8 cellular contexts compared by ENCODE assay signal in genomic region chr6:30061766-30062458, GRCh38. TPM values are rescaled to one million over a fixed set of nuclear protein-coding genes. Genes with fewer than 3 reads are reported as not detected.
A peak's percentile ranks its signal among the peaks of the same experiment; 100 is the strongest.
DNase-seq lines count a peak whose midpoint lies in the region; ATAC-seq, FAIRE-seq and TF ChIP-seq lines count a peak whose summit lies in the region.

No MANE protein-coding gene starts in this region.

- peak overlapping the region; percentile 20 for H2AFZ ChIP-seq in HepG2 (ENCODE audit: low read length)

- peaks cover 0 to 4% of the 10 kb centered on the region in 2 experiments; a peak in 1 of 5 replicates for H3K27me3 ChIP-seq in HepG2 (ENCODE audit: control insufficient read depth in 1 of 2, insufficient read depth in 2 of 2, low read length in 2 of 2)

- CTCF ChIA-PET in HepG2 (lab: Yijun Ruan, JAX; ENCODE audit: low intra/inter-chr PET ratio, low total read pairs): no interaction called here

- intact Hi-C loops in HepG2 (cut with micrococcal nuclease; ENCODE audit: unreplicated experiment): loop anchor here (1.0 to 2.0 kb wide), 2 partner anchors 41 to 109 kb away; no protein-coding TSS in a partner anchor

- TF ChIP-seq CTCF in HepG2 (CRISPR knock-in tag; IDR thresholded peaks at IDR 0.05): no peak

- H3K9ac ChIP-seq in HepG2 (ENCODE audit: insufficient read depth, low read depth, low read length): peak overlapping the region; percentile 90

- in situ Hi-C loops in HepG2 (cut with HindIII; ENCODE audit: extremely low pct_ligation_motif_present, low pct_unique_long_range_greater_than_20kb): no loop called here

- peaks cover 0 to 4% of the 10 kb centered on the region in 2 experiments; a peak in 2 of 5 replicates for H3K36me3 ChIP-seq in HepG2 (replicated peaks in 1 of 2; ENCODE audit: control insufficient read depth in 1 of 2, insufficient read depth in 2 of 2, low read length in 2 of 2)

- DNase-seq in activated T-cell treated with anti-CD3 and anti-CD28 coated beads for 24 hours (ENCODE audit: low read depth) (peak; percentile 26), RPMI7951 (ENCODE audit: low read depth) (peak; percentile 33), cerebellar cortex (ENCODE audit: low spot score) (peak; percentile 38), HepG2 (ENCODE audit: low spot score) (no peak), substantia nigra (lab: John Stamatoyannopoulos, UW) (peak in 3 of 49 donors; percentile 28 to 50 (median 35)), NCI-H1436 (lab: John Stamatoyannopoulos, UW) (no peak)
- no peak for DNase-seq in activated T-cell treated with anti-CD3 and anti-CD28 coated beads, Interleukin-2, amount 50 U/mL, for 1 hour

- H4K20me1 ChIP-seq in HepG2 (ENCODE audit: insufficient read depth, low read length): no peaks in the 10 kb centered on the region

- TF ChIP-seq RAD21 in HepG2 (CRISPR knock-in tag; IDR thresholded peaks at IDR 0.05): no peak

- TF ChIP-seq POLR2A in HepG2 (IDR thresholded peaks at IDR 0.05; ENCODE audit: insufficient read depth in 1 of 2, low read depth in 2 of 2, low read length in 2 of 2): no peak

- peak overlapping the region; percentile 99 for H3K4me2 ChIP-seq in HepG2 (ENCODE audit: low read depth, low read length)

- ATAC-seq in HG02798 (IDR thresholded peaks at IDR 0.05; ENCODE audit: poor library complexity, unreplicated experiment) (peak; percentile 8), HepG2 (peak; percentile 65)

- no TSS peak for BruUV-seq in HepG2 (replicated peaks; lab: Mats Ljungman, UMichigan)

- 4% methylated on average over 15 of the region's 15 CpGs for WGBS in HepG2 (ENCODE audit: low lambda C conversion rate)

- no peak for FAIRE-seq in HepG2 (lab: Jason Lieb, UNC)

- no peaks in the 10 kb centered on the region for H3K9me3 ChIP-seq in HepG2 (ENCODE audit: low read length)

- peaks cover 37% of the 10 kb centered on the region for H3K79me2 ChIP-seq in HepG2 (ENCODE audit: insufficient read depth, low read length)

- POLR2A ChIA-PET in HepG2 (lab: Yijun Ruan, JAX): interaction anchor here (0.7 to 2.8 kb wide), 20 partner anchors 8 to 1920 kb away, joined by 3 to 35 read pairs (median 4); partner anchors contain the start of genes TRIM15, TRIM26 and ZKSCAN8

- H3K27ac ChIP-seq in HepG2 (ENCODE audit: extremely low read length, insufficient read depth, low read length) (peak overlapping the region; percentile 75), substantia nigra (ENCODE audit: low read depth, low read length, poor library complexity, severe bottlenecking) (peak overlapping the region; percentile 86)

- no peak for TF ChIP-seq EP300 in HepG2 (IDR thresholded peaks at IDR 0.05; ENCODE audit: low read depth in 2 of 2, low read length in 2 of 2)
- TF ChIP-seq EP300 in HepG2 (CRISPR knock-in tag; IDR thresholded peaks at IDR 0.05; ENCODE audit: borderline replicate concordance): no peak; the same call in 1 of the 2 replicates

- H3K4me3 ChIP-seq in HepG2 (replicated peaks in 1 of 3; ENCODE audit: insufficient read depth in 1 of 3, low read depth in 2 of 3, low read length in 3 of 3): peak overlapping the region; percentile 89 to 99 (median 93)

- H3K4me1 ChIP-seq in HepG2 (ENCODE audit: insufficient read depth, low read length): peaks cover 35% of the 10 kb centered on the region

RNA-seq across cellular contexts. Expression of gene POLR1H, which starts 0.8 kb away (rescaled TPM):
- total RNA-seq in RPMI7951 (2014; rRNA removed; shearing (Covaris generic)): 47.0 and 50.3 TPM in 2 replicates
- total RNA-seq in HepG2 (2016; rRNA removed; fragmentation: Illumina TruSeq; extraction: Trizol): 79.8 and 106 TPM in 2 replicates
- total RNA-seq in HepG2 (2016; cell fraction: cytosol; rRNA removed; fragmentation: Illumina TruSeq; extraction: Trizol; ENCODE audit: low read depth): 68.0 and 77.6 TPM in 2 replicates
- total RNA-seq in HepG2 (2016; cell fraction: insoluble cytoplasmic fraction; rRNA removed; fragmentation: Illumina TruSeq; extraction: Trizol): 78.8 and 117 TPM in 2 replicates
- total RNA-seq in HepG2 (2016; cell fraction: membrane; rRNA removed; fragmentation: Illumina TruSeq; extraction: Trizol): 56.9 and 64.0 TPM in 2 replicates
- 32.8 and 35.1 TPM in 2 replicates for total RNA-seq in HepG2 (2016; cell fraction: nucleus; rRNA removed; fragmentation: Illumina TruSeq; extraction: Trizol)
- 61.4 and 69.7 TPM in 2 replicates for polyA plus RNA-seq in HepG2 (2011; rRNA removed)
- 74.2 and 80.8 TPM in 2 replicates for polyA plus RNA-seq in HepG2 (2011; cell fraction: cytosol; rRNA removed)
- polyA plus RNA-seq in HepG2 (2011; cell fraction: nucleus; rRNA removed): 39.5 and 47.6 TPM in 2 replicates
- 46.9 and 53.4 TPM in 2 replicates for polyA plus RNA-seq in HepG2 (2012)
- polyA plus RNA-seq in HepG2 (2016; cell fraction: cytosol; fragmentation: Illumina TruSeq; extraction: Trizol; ENCODE audit: low read depth): 30.0 and 31.4 TPM in 2 replicates
- 88.1 and 103 TPM in 2 replicates for polyA plus RNA-seq in HepG2 (2016; cell fraction: insoluble cytoplasmic fraction; fragmentation: Illumina TruSeq; extraction: Trizol; ENCODE audit: low read depth)
- polyA plus RNA-seq in HepG2 (2016; cell fraction: membrane; fragmentation: Illumina TruSeq; extraction: Trizol; ENCODE audit: low read depth): 35.2 and 36.1 TPM in 2 replicates
- polyA plus RNA-seq in HepG2 (2016; cell fraction: nucleus; fragmentation: Illumina TruSeq; extraction: Trizol; ENCODE audit: insufficient read depth, low read depth): 48.3 and 49.2 TPM in 2 replicates
- polyA minus RNA-seq in HepG2 (2011; rRNA and poly(A)+ RNA removed; ENCODE audit: low replicate concordance): 30.7 and 35.6 TPM in 2 replicates
- polyA minus RNA-seq in HepG2 (2011; cell fraction: cytosol; rRNA and poly(A)+ RNA removed): 8.5 and 10.8 TPM in 2 replicates
- 10.4 and 12.1 TPM in 2 replicates for polyA minus RNA-seq in HepG2 (2011; cell fraction: nucleus; rRNA and poly(A)+ RNA removed)

RNA-seq across cellular contexts. Expression of gene PPP1R11, which starts 5.1 kb away (rescaled TPM):
- 65.1 and 65.7 TPM in 2 replicates for total RNA-seq in RPMI7951 (2014; rRNA removed; shearing (Covaris generic))
- total RNA-seq in HepG2 (2016; rRNA removed; fragmentation: Illumina TruSeq; extraction: Trizol): 32.1 and 33.1 TPM in 2 replicates
- 17.1 and 17.7 TPM in 2 replicates for total RNA-seq in HepG2 (2016; cell fraction: cytosol; rRNA removed; fragmentation: Illumina TruSeq; extraction: Trizol; ENCODE audit: low read depth)
- 31.5 and 34.5 TPM in 2 replicates for total RNA-seq in HepG2 (2016; cell fraction: insoluble cytoplasmic fraction; rRNA removed; fragmentation: Illumina TruSeq; extraction: Trizol)
- 26.4 and 36.9 TPM in 2 replicates for total RNA-seq in HepG2 (2016; cell fraction: membrane; rRNA removed; fragmentation: Illumina TruSeq; extraction: Trizol)
- total RNA-seq in HepG2 (2016; cell fraction: nucleus; rRNA removed; fragmentation: Illumina TruSeq; extraction: Trizol): 16.0 and 17.4 TPM in 2 replicates
- 49.4 and 58.9 TPM in 2 replicates for polyA plus RNA-seq in HepG2 (2011; rRNA removed)
- polyA plus RNA-seq in HepG2 (2011; cell fraction: cytosol; rRNA removed): 33.3 and 45.8 TPM in 2 replicates
- 25.5 and 35.8 TPM in 2 replicates for polyA plus RNA-seq in HepG2 (2011; cell fraction: nucleus; rRNA removed)
- 27.5 and 31.0 TPM in 2 replicates for polyA plus RNA-seq in HepG2 (2012)
- polyA plus RNA-seq in HepG2 (2016; cell fraction: cytosol; fragmentation: Illumina TruSeq; extraction: Trizol; ENCODE audit: low read depth): 22.4 and 30.7 TPM in 2 replicates
- polyA plus RNA-seq in HepG2 (2016; cell fraction: insoluble cytoplasmic fraction; fragmentation: Illumina TruSeq; extraction: Trizol; ENCODE audit: low read depth): 64.3 and 67.7 TPM in 2 replicates
- 43.9 and 50.0 TPM in 2 replicates for polyA plus RNA-seq in HepG2 (2016; cell fraction: membrane; fragmentation: Illumina TruSeq; extraction: Trizol; ENCODE audit: low read depth)
- 36.1 and 39.4 TPM in 2 replicates for polyA plus RNA-seq in HepG2 (2016; cell fraction: nucleus; fragmentation: Illumina TruSeq; extraction: Trizol; ENCODE audit: insufficient read depth, low read depth)
- polyA minus RNA-seq in HepG2 (2011; rRNA and poly(A)+ RNA removed; ENCODE audit: low replicate concordance): 28.0 and 38.2 TPM in 2 replicates
- 11.4 and 11.7 TPM in 2 replicates for polyA minus RNA-seq in HepG2 (2011; cell fraction: cytosol; rRNA and poly(A)+ RNA removed)
- polyA minus RNA-seq in HepG2 (2011; cell fraction: nucleus; rRNA and poly(A)+ RNA removed): 11.9 and 12.9 TPM in 2 replicates

RNA-seq across cellular contexts. Expression of gene RNF39, which starts 13.7 kb away (rescaled TPM):
- total RNA-seq in RPMI7951 (2014; rRNA removed; shearing (Covaris generic)): not detected in 2 replicates
- 0.13 TPM in 2 replicates for total RNA-seq in HepG2 (2016; rRNA removed; fragmentation: Illumina TruSeq; extraction: Trizol)
- not detected in 2 replicates for total RNA-seq in HepG2 (2016; cell fraction: cytosol; rRNA removed; fragmentation: Illumina TruSeq; extraction: Trizol; ENCODE audit: low read depth)
- 0.24 TPM in 1 of 2 replicates, not detected in the other for total RNA-seq in HepG2 (2016; cell fraction: insoluble cytoplasmic fraction; rRNA removed; fragmentation: Illumina TruSeq; extraction: Trizol)
- 0.07 and 0.09 TPM in 2 replicates for total RNA-seq in HepG2 (2016; cell fraction: membrane; rRNA removed; fragmentation: Illumina TruSeq; extraction: Trizol)
- total RNA-seq in HepG2 (2016; cell fraction: nucleus; rRNA removed; fragmentation: Illumina TruSeq; extraction: Trizol): not detected in 2 replicates
- polyA plus RNA-seq in HepG2 (2011; rRNA removed): 1.8 and 2.2 TPM in 2 replicates
- 1.9 and 2.2 TPM in 2 replicates for polyA plus RNA-seq in HepG2 (2011; cell fraction: cytosol; rRNA removed)
- 0.76 and 1.4 TPM in 2 replicates for polyA plus RNA-seq in HepG2 (2011; cell fraction: nucleus; rRNA removed)
- polyA plus RNA-seq in HepG2 (2012): 3.2 and 3.8 TPM in 2 replicates
- polyA plus RNA-seq in HepG2 (2016; cell fraction: cytosol; fragmentation: Illumina TruSeq; extraction: Trizol; ENCODE audit: low read depth): not detected in 2 replicates
- 0.37 and 0.41 TPM in 2 replicates for polyA plus RNA-seq in HepG2 (2016; cell fraction: insoluble cytoplasmic fraction; fragmentation: Illumina TruSeq; extraction: Trizol; ENCODE audit: low read depth)
- not detected in 2 replicates for polyA plus RNA-seq in HepG2 (2016; cell fraction: membrane; fragmentation: Illumina TruSeq; extraction: Trizol; ENCODE audit: low read depth)
- 0.23 and 0.78 TPM in 2 replicates for polyA plus RNA-seq in HepG2 (2016; cell fraction: nucleus; fragmentation: Illumina TruSeq; extraction: Trizol; ENCODE audit: insufficient read depth, low read depth)
- 0.26 and 0.84 TPM in 2 replicates for polyA minus RNA-seq in HepG2 (2011; rRNA and poly(A)+ RNA removed; ENCODE audit: low replicate concordance)
- polyA minus RNA-seq in HepG2 (2011; cell fraction: cytosol; rRNA and poly(A)+ RNA removed): 0.62 and 1.1 TPM in 2 replicates
- 0.37 and 0.39 TPM in 2 replicates for polyA minus RNA-seq in HepG2 (2011; cell fraction: nucleus; rRNA and poly(A)+ RNA removed)

RNA-seq across cellular contexts. Expression of gene TRIM31, which starts 51.0 kb away (rescaled TPM):
- total RNA-seq in RPMI7951 (2014; rRNA removed; shearing (Covaris generic)): not detected in 2 replicates
- total RNA-seq in HepG2 (2016; rRNA removed; fragmentation: Illumina TruSeq; extraction: Trizol): 0.51 TPM in 1 of 2 replicates, not detected in the other
- total RNA-seq in HepG2 (2016; cell fraction: cytosol; rRNA removed; fragmentation: Illumina TruSeq; extraction: Trizol; ENCODE audit: low read depth): not detected in 2 replicates
- 0.11 TPM in 1 of 2 replicates, not detected in the other for total RNA-seq in HepG2 (2016; cell fraction: insoluble cytoplasmic fraction; rRNA removed; fragmentation: Illumina TruSeq; extraction: Trizol)
- total RNA-seq in HepG2 (2016; cell fraction: membrane; rRNA removed; fragmentation: Illumina TruSeq; extraction: Trizol): not detected in 2 replicates
- 0.16 and 0.19 TPM in 2 replicates for total RNA-seq in HepG2 (2016; cell fraction: nucleus; rRNA removed; fragmentation: Illumina TruSeq; extraction: Trizol)
- 0.13 and 0.33 TPM in 2 replicates for polyA plus RNA-seq in HepG2 (2011; rRNA removed)
- polyA plus RNA-seq in HepG2 (2011; cell fraction: cytosol; rRNA removed): 0.07 and 0.09 TPM in 2 replicates
- 0.76 and 0.97 TPM in 2 replicates for polyA plus RNA-seq in HepG2 (2011; cell fraction: nucleus; rRNA removed)
- 3.9 and 7.8 TPM in 2 replicates for polyA plus RNA-seq in HepG2 (2012)
- 0.08 and 0.22 TPM in 2 replicates for polyA plus RNA-seq in HepG2 (2016; cell fraction: cytosol; fragmentation: Illumina TruSeq; extraction: Trizol; ENCODE audit: low read depth)
- polyA plus RNA-seq in HepG2 (2016; cell fraction: insoluble cytoplasmic fraction; fragmentation: Illumina TruSeq; extraction: Trizol; ENCODE audit: low read depth): not detected in 2 replicates
- not detected in 2 replicates for polyA plus RNA-seq in HepG2 (2016; cell fraction: membrane; fragmentation: Illumina TruSeq; extraction: Trizol; ENCODE audit: low read depth)
- 0.30 TPM in 1 of 2 replicates, not detected in the other for polyA plus RNA-seq in HepG2 (2016; cell fraction: nucleus; fragmentation: Illumina TruSeq; extraction: Trizol; ENCODE audit: insufficient read depth, low read depth)
- 0.09 and 0.16 TPM in 2 replicates for polyA minus RNA-seq in HepG2 (2011; rRNA and poly(A)+ RNA removed; ENCODE audit: low replicate concordance)
- polyA minus RNA-seq in HepG2 (2011; cell fraction: cytosol; rRNA and poly(A)+ RNA removed): not detected in 2 replicates
- 1.3 and 3.5 TPM in 2 replicates for polyA minus RNA-seq in HepG2 (2011; cell fraction: nucleus; rRNA and poly(A)+ RNA removed)

Comparison
In these comparisons a context has a peak if more than half of its experiments do, and no peak if none do; other contexts are left out.
1. DNase-seq: peak in activated T-cell treated with anti-CD3 and anti-CD28 coated beads for 24 hours (single experiment), RPMI7951 (single experiment) and cerebellar cortex (single experiment); none in activated T-cell treated with anti-CD3 and anti-CD28 coated beads, Interleukin-2, amount 50 U/mL, for 1 hour (single experiment), HepG2 (single experiment) and NCI-H1436 (single experiment).